ENCODE assay signal across 15 cellular contexts in genomic region chr17:65219124-65219523, GRCh38.
DNase-seq lines count a peak whose midpoint lies in the region; ATAC-seq and TF ChIP-seq lines count a peak whose summit lies in the region.
"Had no signal": no experiment of that assay in that cellular context is flagged by ENCODE, and none has a peak within 500 bp of the region (broad histone marks: within the 10 kb centered on the region; RNA-seq: fewer than 3 reads in every experiment).

No MANE protein-coding gene starts in this region.

- H3K4me1 ChIP-seq in A673 (ENCODE audit: insufficient read depth, low read length, poor library complexity, severe bottlenecking) (no peaks in the 10 kb centered on the region), DND-41 (ENCODE audit: insufficient read depth, low read length) (no peaks in the 10 kb centered on the region)

- peak; percentile 49 for TF ChIP-seq CTCF in A673 (conservative IDR thresholded peaks at IDR 0.05; ENCODE audit: low read depth, low read length)
- TF ChIP-seq CTCF in DND-41 (IDR thresholded peaks at IDR 0.05; ENCODE audit: borderline replicate concordance, extremely low read depth, low read length, poor library complexity, severe bottlenecking) = peak; percentile 43
- peak; percentile 59 for TF ChIP-seq CTCF in choroid plexus epithelial cell (conservative IDR thresholded peaks at IDR 0.05; ENCODE audit: low read depth, low read length)

- H3K27me3 ChIP-seq in A673 (replicated peaks; ENCODE audit: insufficient read depth, low read depth, low read length, poor library complexity) = peaks cover 41% of the 10 kb centered on the region
- H3K27me3 ChIP-seq in DND-41 (ENCODE audit: insufficient read depth, low read length, poor library complexity) = no peaks in the 10 kb centered on the region

- ATAC-seq in DND-41 (ENCODE audit: insufficient read depth, low read depth) (no peak), HG03439 (IDR thresholded peaks at IDR 0.05; ENCODE audit: unreplicated experiment) (no peak)
- ATAC-seq: activated CD4-positive, CD25-positive, alpha-beta regulatory T cell treated with anti-CD3 and anti-CD28 coated beads, Interleukin-2, amount 50 U/mL, for 24 hours had no signal

- no peaks in the 10 kb centered on the region for H3K9me3 Mint-ChIP-seq in immature natural killer cell
- H3K9me3 Mint-ChIP-seq: CD4-positive, alpha-beta memory T cell had no signal

- DNase-seq in A673 (ENCODE audit: low spot score) (peak; percentile 22), DND-41 (no peak), NCI-H69 (lab: John Stamatoyannopoulos, UW) (peak; percentile 10), choroid plexus epithelial cell (ENCODE audit: low read depth) (no peak), immature natural killer cell (no peak), C1 segment of cervical spinal cord (lab: John Stamatoyannopoulos, UW) (no peak)
- DNase-seq in activated CD8-positive, alpha-beta memory T cell treated with anti-CD3 and anti-CD28 coated beads, Interleukin-2, amount 50 U/mL, for 4 hours = no peak
- DNase-seq: activated T-cell treated with anti-CD3 and anti-CD28 coated beads, Interleukin-2, amount 50 U/mL, for 1 hour; amniotic stem cell; CD4-positive, alpha-beta memory T cell; hippocampal formation; SHP77; substantia nigra had no signal

- BruUV-seq in A673 (replicated peaks; lab: Mats Ljungman, UMichigan) = no TSS peak

- no peak overlapping the region for H2AFZ ChIP-seq in DND-41 (ENCODE audit: low read depth, low read length)

- H3K27ac Mint-ChIP-seq in immature natural killer cell = no peak overlapping the region
- H3K27ac Mint-ChIP-seq: CD4-positive, alpha-beta memory T cell had no signal

- H3K4me3 ChIP-seq in A673 (ENCODE audit: low read depth, low read length, poor library complexity, severe bottlenecking) = no peak overlapping the region
- no peak overlapping the region for H3K4me3 ChIP-seq in DND-41 (ENCODE audit: low read depth in 1 of 2, low read length in 2 of 2)
- no peak overlapping the region for H3K4me3 ChIP-seq in choroid plexus epithelial cell (ENCODE audit: low read depth, low read length)

- intact Hi-C loops in A673 (cut with micrococcal nuclease; ENCODE audit: unreplicated experiment) = no loop called here

- no peak overlapping the region for H3K9ac ChIP-seq in DND-41 (ENCODE audit: low read depth, low read length)

- H3K4me3 Mint-ChIP-seq in immature natural killer cell = no peak overlapping the region
- H3K4me3 Mint-ChIP-seq: CD4-positive, alpha-beta memory T cell had no signal

- peaks cover 1 to 4% (median 3%) of the 10 kb centered on the region in 3 donors for H3K27me3 Mint-ChIP-seq in immature natural killer cell (ENCODE audit: low read depth in 3 of 3)

- H3K27ac ChIP-seq in A673 (ENCODE audit: low read depth, low read length, poor library complexity, severe bottlenecking) (no peak overlapping the region), DND-41 (ENCODE audit: low read length) (no peak overlapping the region)

- H3K36me3 Mint-ChIP-seq in immature natural killer cell = peaks cover 3 to 13% (median 9%) of the 10 kb centered on the region in 3 donors
- H3K36me3 Mint-ChIP-seq: CD4-positive, alpha-beta memory T cell had no signal

- H4K20me1 ChIP-seq in DND-41 (ENCODE audit: insufficient read depth, low read length) = no peaks in the 10 kb centered on the region

- H3K9me3 ChIP-seq in A673 (ENCODE audit: low read depth, low read length, poor library complexity, severe bottlenecking) (no peaks in the 10 kb centered on the region), DND-41 (ENCODE audit: insufficient read depth, low read length, severe bottlenecking) (no peaks in the 10 kb centered on the region)

- no peak overlapping the region for H3K4me2 ChIP-seq in DND-41 (ENCODE audit: insufficient read depth, low read length)

- POLR2A ChIA-PET in A673 (lab: Charles Lee; ENCODE audit: low non-redundant PET) = no interaction called here

- CTCF ChIA-PET in A673 (lab: Charles Lee) = no interaction called here

- no peaks in the 10 kb centered on the region for H3K79me2 ChIP-seq in DND-41 (ENCODE audit: insufficient read depth, low read length)

- H3K36me3 ChIP-seq in A673 (ENCODE audit: insufficient read depth, low read length, poor library complexity, severe bottlenecking) (no peaks in the 10 kb centered on the region), DND-41 (ENCODE audit: insufficient read depth, low read length) (no peaks in the 10 kb centered on the region)

- H3K4me1 Mint-ChIP-seq in immature natural killer cell = no peaks in the 10 kb centered on the region

Comparison
In these comparisons a context has a peak if more than half of its experiments do, and no peak if none do; other contexts are left out.
1. DNase-seq: peak in A673 (single experiment) and NCI-H69 (single experiment); none in DND-41 (single experiment), choroid plexus epithelial cell (single experiment), immature natural killer cell (0 of 3), activated CD8-positive, alpha-beta memory T cell treated with anti-CD3 and anti-CD28 coated beads, Interleukin-2, amount 50 U/mL, for 4 hours (single experiment) and C1 segment of cervical spinal cord (0 of 14).
2. Peak in every context shown above with its lines, with median percentiles within 50 percentile points of each other: CTCF ChIP-seq.